ENCODE assay signal across 1 cellular context in genomic region chr17:76014100-76014924, GRCh38.
TF ChIP-seq lines count a peak whose summit lies in the region.

No MANE protein-coding gene starts in this region.

TF ChIP-seq in K562, 482 proteins besides CTCF, POLR2A, EP300 and RAD21:
- no peak for TF ChIP-seq TAL1 (IDR thresholded peaks at IDR 0.05)
- no peak for TF ChIP-seq ZNF592 (IDR thresholded peaks at IDR 0.05)
- no peak for TF ChIP-seq LARP7 (IDR thresholded peaks at IDR 0.05)
- TF ChIP-seq KLF16 (IDR thresholded peaks at IDR 0.05) = no peak
- TF ChIP-seq FOXA3 (CRISPR knock-in tag; conservative IDR thresholded peaks at IDR 0.05 in 1 of 2, IDR thresholded peaks at IDR 0.05 in 1 of 2) = peak in 1 of 2 experiments; percentile 40; a peak in 1 of 4 replicates
- no peak for TF ChIP-seq ZBTB49 (CRISPR knock-in tag; IDR thresholded peaks at IDR 0.05; ENCODE audit: borderline replicate concordance)
- no peak for TF ChIP-seq ATF1 (CRISPR knock-in tag; IDR thresholded peaks at IDR 0.05)
- 0 out of 2 replicates have a peak, but pooled peaks have one; percentile 15 for TF ChIP-seq ATF1 (tag; IDR thresholded peaks at IDR 0.05)
- TF ChIP-seq NEUROD1 (IDR thresholded peaks at IDR 0.05; ENCODE audit: borderline replicate concordance, low read depth, low read length, partially characterized antibody) = peak; percentile 31
- TF ChIP-seq MEIS2 (IDR thresholded peaks at IDR 0.05; ENCODE audit: partially characterized antibody) = no peak
- no peak for TF ChIP-seq FOSL1 (tag; conservative IDR thresholded peaks at IDR 0.05)
- TF ChIP-seq, protein P1, sequence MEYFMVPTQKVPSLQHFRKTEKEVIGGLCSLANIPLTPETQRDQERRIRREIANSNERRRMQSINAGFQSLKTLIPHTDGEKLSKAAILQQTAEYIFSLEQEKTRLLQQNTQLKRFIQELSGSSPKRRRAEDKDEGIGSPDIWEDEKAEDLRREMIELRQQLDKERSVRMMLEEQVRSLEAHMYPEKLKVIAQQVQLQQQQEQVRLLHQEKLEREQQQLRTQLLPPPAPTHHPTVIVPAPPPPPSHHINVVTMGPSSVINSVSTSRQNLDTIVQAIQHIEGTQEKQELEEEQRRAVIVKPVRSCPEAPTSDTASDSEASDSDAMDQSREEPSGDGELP (CRISPR knock-in tag; IDR thresholded peaks at IDR 0.05; ENCODE audit: borderline replicate concordance) = peak; percentile 83; the same call in 1 of the 2 replicates
- peak; percentile 97 for TF ChIP-seq STAG1 (CRISPR knock-in tag; IDR thresholded peaks at IDR 0.05; ENCODE audit: borderline replicate concordance)
- peak; percentile 91 for TF ChIP-seq ZBTB7A (IDR thresholded peaks at IDR 0.05; ENCODE audit: borderline replicate concordance, control insufficient read depth, low read depth, low read length)
- TF ChIP-seq KDM1A (IDR thresholded peaks at IDR 0.05) = peak in 1 of 2 experiments; percentile 31; a peak in 1 of 4 replicates
- TF ChIP-seq CTBP1 (IDR thresholded peaks at IDR 0.05; ENCODE audit: borderline replicate concordance) = peak; percentile 56; the same call in 1 of the 2 replicates
- no peak for TF ChIP-seq ZNF75A (CRISPR knock-in tag; IDR thresholded peaks at IDR 0.05)
- 0 out of 2 replicates have a peak, but pooled peaks have one; percentile 16 for TF ChIP-seq E2F3 (CRISPR knock-in tag; IDR thresholded peaks at IDR 0.05)
- TF ChIP-seq SRSF9 (IDR thresholded peaks at IDR 0.05; ENCODE audit: borderline replicate concordance, low read depth, low read length) = no peak
- peak in 1 of 3 experiments; percentile 39 for TF ChIP-seq YY1 (IDR thresholded peaks at IDR 0.05; ENCODE audit: borderline replicate concordance in 1 of 3, control insufficient read depth in 1 of 3, extremely low read depth in 1 of 3, insufficient read depth in 3 of 3, insufficient read length in 1 of 3, insufficient replicate concordance in 2 of 3, low read depth in 1 of 3, low read length in 2 of 3)
- no peak for TF ChIP-seq ZNF41 (CRISPR knock-in tag; conservative IDR thresholded peaks at IDR 0.05)
- peak; percentile 35 for TF ChIP-seq ZBTB33 (CRISPR knock-in tag; IDR thresholded peaks at IDR 0.05)
- TF ChIP-seq ZFP36 (IDR thresholded peaks at IDR 0.05; ENCODE audit: low read depth, low read length, partially characterized antibody) = peak; percentile 69
- 0 out of 2 replicates have a peak, but pooled peaks have one; percentile 19 for TF ChIP-seq DEAF1 (CRISPR knock-in tag; IDR thresholded peaks at IDR 0.05)
- TF ChIP-seq RBM22 (IDR thresholded peaks at IDR 0.05; ENCODE audit: low read depth, low read length, poor library complexity, severe bottlenecking) = no peak
- TF ChIP-seq SMC3 (conservative IDR thresholded peaks at IDR 0.05; ENCODE audit: insufficient read depth, low read depth, low read length) = peak; percentile 92
- TF ChIP-seq RB1 (IDR thresholded peaks at IDR 0.05; ENCODE audit: low read depth) = peak; percentile 76; the same call in 1 of the 2 replicates
- peak; percentile 33 for TF ChIP-seq ZNF143 (CRISPR knock-in tag; IDR thresholded peaks at IDR 0.05)
- TF ChIP-seq GABPB1 (CRISPR knock-in tag; IDR thresholded peaks at IDR 0.05) = 0 out of 2 replicates have a peak, but pooled peaks have one; percentile 25
- TF ChIP-seq, protein P2, sequence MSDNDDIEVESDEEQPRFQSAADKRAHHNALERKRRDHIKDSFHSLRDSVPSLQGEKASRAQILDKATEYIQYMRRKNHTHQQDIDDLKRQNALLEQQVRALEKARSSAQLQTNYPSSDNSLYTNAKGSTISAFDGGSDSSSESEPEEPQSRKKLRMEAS (CRISPR knock-in tag; IDR thresholded peaks at IDR 0.05) = peak; percentile 36; the same call in 1 of the 2 replicates
- TF ChIP-seq RCOR1 (IDR thresholded peaks at IDR 0.05; ENCODE audit: borderline replicate concordance in 1 of 2, low read depth in 2 of 2, low read length in 2 of 2) = peak in 1 of 2 experiments; percentile 43; a peak in 1 of 4 replicates
- TF ChIP-seq FIP1L1 (IDR thresholded peaks at IDR 0.05; ENCODE audit: low read depth, low read length, poor library complexity, severe bottlenecking) = peak; percentile 34
- TF ChIP-seq BHLHE40 (IDR thresholded peaks at IDR 0.05; ENCODE audit: low read length) = peak; percentile 28; the same call in 1 of the 2 replicates
- TF ChIP-seq MAZ (CRISPR knock-in tag; conservative IDR thresholded peaks at IDR 0.05 in 1 of 2, IDR thresholded peaks at IDR 0.05 in 1 of 2) = peak in 1 of 2 experiments; percentile 35; a peak in 1 of 4 replicates
- peak; percentile 62; the same call in 1 of the 2 replicates for TF ChIP-seq XRCC5 (IDR thresholded peaks at IDR 0.05; ENCODE audit: low read depth, low read length)
- peak; percentile 28; the same call in 1 of the 2 replicates for TF ChIP-seq CREM (IDR thresholded peaks at IDR 0.05; ENCODE audit: low read depth)
- TF ChIP-seq BCOR (IDR thresholded peaks at IDR 0.05) = peak; percentile 53; the same call in 1 of the 2 replicates
- no peak for TF ChIP-seq PHB2 (IDR thresholded peaks at IDR 0.05; ENCODE audit: low read depth)
- no peak for TF ChIP-seq DDX20 (tag; IDR thresholded peaks at IDR 0.05; ENCODE audit: low read depth)
- TF ChIP-seq MYC (IDR thresholded peaks at IDR 0.05; ENCODE audit: low read depth, low read length) = no peak
- TF ChIP-seq MYC (CRISPR knock-in tag; IDR thresholded peaks at IDR 0.05; ENCODE audit: borderline replicate concordance, low read depth) = no peak
